In the genomic region with DNA sequence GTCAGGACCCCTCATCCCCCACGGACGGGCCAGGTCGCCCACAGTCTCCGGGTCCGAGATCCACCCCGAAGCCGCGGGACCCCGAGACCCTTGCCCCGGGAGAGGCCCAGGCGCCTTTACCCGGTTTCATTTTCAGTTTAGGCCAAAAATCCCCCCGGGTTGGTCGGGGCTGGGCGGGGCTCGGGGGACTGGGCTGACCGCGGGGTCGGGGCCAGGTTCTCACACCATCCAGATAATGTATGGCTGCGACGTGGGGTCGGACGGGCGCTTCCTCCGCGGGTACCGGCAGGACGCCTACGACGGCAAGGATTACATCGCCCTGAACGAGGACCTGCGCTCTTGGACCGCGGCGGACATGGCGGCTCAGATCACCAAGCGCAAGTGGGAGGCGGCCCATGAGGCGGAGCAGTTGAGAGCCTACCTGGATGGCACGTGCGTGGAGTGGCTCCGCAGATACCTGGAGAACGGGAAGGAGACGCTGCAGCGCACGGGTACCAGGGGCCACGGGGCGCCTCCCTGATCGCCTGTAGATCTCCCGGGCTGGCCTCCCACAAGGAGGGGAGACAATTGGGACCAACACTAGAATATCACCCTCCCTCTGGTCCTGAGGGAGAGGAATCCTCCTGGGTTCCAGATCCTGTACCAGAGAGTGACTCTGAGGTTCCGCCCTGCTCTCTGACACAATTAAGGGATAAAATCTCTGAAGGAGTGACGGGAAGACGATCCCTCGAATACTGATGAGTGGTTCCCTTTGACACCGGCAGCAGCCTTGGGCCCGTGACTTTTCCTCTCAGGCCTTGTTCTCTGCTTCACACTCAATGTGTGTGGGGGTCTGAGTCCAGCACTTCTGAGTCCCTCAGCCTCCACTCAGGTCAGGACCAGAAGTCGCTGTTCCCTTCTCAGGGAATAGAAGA, we compare ENCODE assay signal across 1 cellular context.
TF ChIP-seq lines count a peak whose summit lies in the region.

No MANE protein-coding gene starts in this region.

TF ChIP-seq in H1, 55 proteins besides CTCF, POLR2A, EP300 and RAD21 (continued from another document):
- TF ChIP-seq E2F6 (IDR thresholded peaks at IDR 0.05) (peak; percentile 49; the same call in 1 of the 2 replicates), MAFK (IDR thresholded peaks at IDR 0.05; ENCODE audit: low read depth, low read length) (no peak), EZH2 (IDR thresholded peaks at IDR 0.05; ENCODE audit: low read depth, low read length, severe bottlenecking) (peak; percentile 21)
